13 cellular contexts compared by ENCODE assay signal in genomic region chr21:45373991-45374816, GRCh38.
"Had no signal": no experiment of that assay in that cellular context is flagged by ENCODE, and none has a peak within 500 bp of the region (broad histone marks: within the 10 kb centered on the region; RNA-seq: fewer than 3 reads in every experiment).

No MANE protein-coding gene starts in this region.

- H3K4me3 ChIP-seq: body of pancreas, gastroesophageal sphincter, transverse colon had no signal

- H3K4me3 Mint-ChIP-seq: activated naive CD4-positive, alpha-beta T cell treated with anti-CD3 and anti-CD28 coated beads, Interleukin-2, amount 50 U/mL, for 24 hours; dendritic cell treated with granulocyte-macrophage colony-stimulating factor and Interleukin-4, amounts not matched to agents 40 ng/mL and 50 ng/mL, for 4 days had no signal

- H3K27me3 ChIP-seq: gastroesophageal sphincter had no signal

- H3K4me1 ChIP-seq: gastroesophageal sphincter, transverse colon had no signal

- ATAC-seq: body of pancreas, gastroesophageal sphincter, left colon had no signal

- H3K9me3 ChIP-seq: body of pancreas, gastroesophageal sphincter, transverse colon had no signal

- H3K36me3 ChIP-seq: gastroesophageal sphincter, transverse colon had no signal

- H3K27ac Mint-ChIP-seq: activated naive CD4-positive, alpha-beta T cell treated with anti-CD3 and anti-CD28 coated beads, Interleukin-2, amount 50 U/mL, for 24 hours; activated T-helper 2 cell treated with anti-CD3 and anti-CD28 coated beads, Interferon-gamma antibody, Interleukin-2, Interleukin-4, amounts not matched to agents 10 μg/mL and 5 μg/mL and 100 μg/mL, durations not matched to agents 14 hours and 24 hours and 36 hours; dendritic cell treated with granulocyte-macrophage colony-stimulating factor and Interleukin-4, amounts not matched to agents 40 ng/mL and 50 ng/mL, for 4 days had no signal

- H3K9me3 Mint-ChIP-seq: activated naive CD4-positive, alpha-beta T cell treated with anti-CD3 and anti-CD28 coated beads, Interleukin-2, amount 50 U/mL, for 24 hours; dendritic cell treated with granulocyte-macrophage colony-stimulating factor and Interleukin-4, amounts not matched to agents 40 ng/mL and 50 ng/mL, for 4 days had no signal

- H3K36me3 Mint-ChIP-seq: activated naive CD4-positive, alpha-beta T cell treated with anti-CD3 and anti-CD28 coated beads, Interleukin-2, amount 50 U/mL, for 24 hours had no signal

- DNase-seq: hypothalamus; left colon; mesendoderm; retina; stimulated activated naive CD4-positive, alpha-beta T cell; substantia nigra; T-helper 2 cell; transverse colon had no signal

- H3K27ac ChIP-seq: body of pancreas, gastroesophageal sphincter, transverse colon had no signal
